1 cellular context compared by ENCODE assay signal in the genomic region with DNA sequence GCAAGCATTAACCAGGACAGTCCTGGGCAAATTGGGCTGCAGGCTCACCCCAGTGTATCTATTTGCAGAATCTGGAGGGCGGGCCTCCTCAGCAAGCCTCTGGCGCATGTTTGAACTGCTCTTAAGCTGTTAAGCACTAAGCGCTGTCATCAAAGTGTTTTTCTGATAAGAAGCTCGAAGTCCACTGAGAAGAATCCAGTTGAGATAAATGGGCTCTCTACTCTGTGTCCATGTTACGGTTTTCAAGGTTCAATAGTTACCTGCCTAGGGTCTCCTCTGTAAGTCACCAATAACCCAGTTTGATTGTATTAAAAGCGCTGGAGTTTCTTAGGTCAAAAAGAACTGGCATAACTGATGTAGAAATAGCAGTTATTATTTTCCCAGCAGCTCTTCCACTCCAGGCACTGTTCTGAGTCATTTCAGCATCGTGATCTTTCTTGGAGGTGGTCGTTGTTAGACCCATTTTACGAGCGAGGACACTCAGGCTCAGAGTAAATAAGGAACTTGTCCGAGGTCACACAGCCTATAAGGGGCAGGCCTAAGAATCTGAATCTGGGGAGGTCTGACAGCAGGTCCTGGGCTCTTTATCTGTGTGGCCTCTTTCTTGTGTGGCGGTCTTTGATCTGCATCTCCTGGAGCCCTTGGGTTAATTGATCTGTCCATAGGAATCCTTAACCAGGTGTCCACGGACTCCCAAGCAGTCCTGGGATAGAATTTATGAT.
A peak's percentile ranks its signal among the peaks of the same experiment; 100 is the strongest.
TF ChIP-seq lines count a peak whose summit lies in the region.

No MANE protein-coding gene starts in this region.

TF ChIP-seq in HepG2, 621 proteins besides CTCF, POLR2A, EP300 and RAD21 (continued from another document and continues in another):
- TF ChIP-seq, protein P1, sequence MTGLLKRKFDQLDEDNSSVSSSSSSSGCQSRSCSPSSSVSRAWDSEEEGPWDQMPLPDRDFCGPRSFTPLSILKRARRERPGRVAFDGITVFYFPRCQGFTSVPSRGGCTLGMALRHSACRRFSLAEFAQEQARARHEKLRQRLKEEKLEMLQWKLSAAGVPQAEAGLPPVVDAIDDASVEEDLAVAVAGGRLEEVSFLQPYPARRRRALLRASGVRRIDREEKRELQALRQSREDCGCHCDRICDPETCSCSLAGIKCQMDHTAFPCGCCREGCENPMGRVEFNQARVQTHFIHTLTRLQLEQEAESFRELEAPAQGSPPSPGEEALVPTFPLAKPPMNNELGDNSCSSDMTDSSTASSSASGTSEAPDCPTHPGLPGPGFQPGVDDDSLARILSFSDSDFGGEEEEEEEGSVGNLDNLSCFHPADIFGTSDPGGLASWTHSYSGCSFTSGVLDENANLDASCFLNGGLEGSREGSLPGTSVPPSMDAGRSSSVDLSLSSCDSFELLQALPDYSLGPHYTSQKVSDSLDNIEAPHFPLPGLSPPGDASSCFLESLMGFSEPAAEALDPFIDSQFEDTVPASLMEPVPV (CRISPR knock-in tag; IDR thresholded peaks at IDR 0.05) = peak; percentile 91
- peak; percentile 64; the same call in 1 of the 2 replicates for TF ChIP-seq TFDP2 (CRISPR knock-in tag; IDR thresholded peaks at IDR 0.05)
- TF ChIP-seq ZFP41 (CRISPR knock-in tag; IDR thresholded peaks at IDR 0.05; ENCODE audit: borderline replicate concordance) = no peak
- TF ChIP-seq PCBP2 (optimal IDR thresholded peaks at IDR 0.05; ENCODE audit: low read depth, low read length, poor library complexity, severe bottlenecking) = no peak
- no peak for TF ChIP-seq RFX3 (CRISPR knock-in tag; IDR thresholded peaks at IDR 0.05)
- TF ChIP-seq HMG20A (CRISPR knock-in tag; IDR thresholded peaks at IDR 0.05; ENCODE audit: borderline replicate concordance) = peak; percentile 98
- 0 out of 2 replicates have a peak, but pooled peaks have one; percentile 81 for TF ChIP-seq SNAPC4 (CRISPR knock-in tag; IDR thresholded peaks at IDR 0.05)
- peak; percentile 98 for TF ChIP-seq ZNF503 (CRISPR knock-in tag; IDR thresholded peaks at IDR 0.05)
- TF ChIP-seq, protein P2, sequence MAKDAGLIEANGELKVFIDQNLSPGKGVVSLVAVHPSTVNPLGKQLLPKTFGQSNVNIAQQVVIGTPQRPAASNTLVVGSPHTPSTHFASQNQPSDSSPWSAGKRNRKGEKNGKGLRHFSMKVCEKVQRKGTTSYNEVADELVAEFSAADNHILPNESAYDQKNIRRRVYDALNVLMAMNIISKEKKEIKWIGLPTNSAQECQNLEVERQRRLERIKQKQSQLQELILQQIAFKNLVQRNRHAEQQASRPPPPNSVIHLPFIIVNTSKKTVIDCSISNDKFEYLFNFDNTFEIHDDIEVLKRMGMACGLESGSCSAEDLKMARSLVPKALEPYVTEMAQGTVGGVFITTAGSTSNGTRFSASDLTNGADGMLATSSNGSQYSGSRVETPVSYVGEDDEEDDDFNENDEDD (CRISPR knock-in tag; IDR thresholded peaks at IDR 0.05; ENCODE audit: borderline replicate concordance) = peak; percentile 55; the same call in 1 of the 2 replicates
- no peak for TF ChIP-seq MATR3 (CRISPR knock-in tag; IDR thresholded peaks at IDR 0.05)
- no peak for TF ChIP-seq ZNF562 (CRISPR knock-in tag; IDR thresholded peaks at IDR 0.05; ENCODE audit: borderline replicate concordance)
- TF ChIP-seq PAF1 (CRISPR knock-in tag; IDR thresholded peaks at IDR 0.05) = no peak
- peak; percentile 35; the same call in 1 of the 2 replicates for TF ChIP-seq KMT2A (CRISPR knock-in tag; IDR thresholded peaks at IDR 0.05)
- peak; percentile 94 for TF ChIP-seq ARID2 (CRISPR knock-in tag; IDR thresholded peaks at IDR 0.05; ENCODE audit: borderline replicate concordance)
- peak; percentile 83; the same call in 1 of the 2 replicates for TF ChIP-seq STAT5B (CRISPR knock-in tag; IDR thresholded peaks at IDR 0.05)
- TF ChIP-seq NFE2L1 (CRISPR knock-in tag; IDR thresholded peaks at IDR 0.05; ENCODE audit: borderline replicate concordance) = no peak
- TF ChIP-seq ZNF547 (CRISPR knock-in tag; IDR thresholded peaks at IDR 0.05) = no peak; the same call in 1 of the 2 replicates
- TF ChIP-seq MXD4 (CRISPR knock-in tag; IDR thresholded peaks at IDR 0.05) = peak; percentile 65; the same call in 1 of the 2 replicates
- peak; percentile 100 for TF ChIP-seq ZBTB7B (CRISPR knock-in tag; IDR thresholded peaks at IDR 0.05)
- no peak for TF ChIP-seq ZZZ3 (CRISPR knock-in tag; IDR thresholded peaks at IDR 0.05; ENCODE audit: borderline replicate concordance)
- no peak for TF ChIP-seq ZNF282 (IDR thresholded peaks at IDR 0.05; ENCODE audit: partially characterized antibody)
- TF ChIP-seq RNF219 (CRISPR knock-in tag; IDR thresholded peaks at IDR 0.05) = no peak
- no peak for TF ChIP-seq NFE2L2 (IDR thresholded peaks at IDR 0.05; ENCODE audit: low read length)
- TF ChIP-seq, protein P3, sequence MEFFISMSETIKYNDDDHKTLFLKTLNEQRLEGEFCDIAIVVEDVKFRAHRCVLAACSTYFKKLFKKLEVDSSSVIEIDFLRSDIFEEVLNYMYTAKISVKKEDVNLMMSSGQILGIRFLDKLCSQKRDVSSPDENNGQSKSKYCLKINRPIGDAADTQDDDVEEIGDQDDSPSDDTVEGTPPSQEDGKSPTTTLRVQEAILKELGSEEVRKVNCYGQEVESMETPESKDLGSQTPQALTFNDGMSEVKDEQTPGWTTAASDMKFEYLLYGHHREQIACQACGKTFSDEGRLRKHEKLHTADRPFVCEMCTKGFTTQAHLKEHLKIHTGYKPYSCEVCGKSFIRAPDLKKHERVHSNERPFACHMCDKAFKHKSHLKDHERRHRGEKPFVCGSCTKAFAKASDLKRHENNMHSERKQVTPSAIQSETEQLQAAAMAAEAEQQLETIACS (CRISPR knock-in tag; IDR thresholded peaks at IDR 0.05) = no peak
- peak; percentile 41; the same call in 1 of the 2 replicates for TF ChIP-seq POLR2AphosphoS5 (IDR thresholded peaks at IDR 0.05; ENCODE audit: low read depth, low read length)
- no peak for TF ChIP-seq TP53 (CRISPR knock-in tag; conservative IDR thresholded peaks at IDR 0.05)
- TF ChIP-seq ZNF772 (CRISPR knock-in tag; IDR thresholded peaks at IDR 0.05) = no peak; the same call in 1 of the 2 replicates
- TF ChIP-seq KLF15 (CRISPR knock-in tag; IDR thresholded peaks at IDR 0.05; ENCODE audit: borderline replicate concordance) = no peak
- no peak for TF ChIP-seq SIN3A (IDR thresholded peaks at IDR 0.05; ENCODE audit: borderline replicate concordance, low read depth, low read length)
- TF ChIP-seq SP1 (IDR thresholded peaks at IDR 0.05) = no peak
- peak; percentile 39; the same call in 1 of the 2 replicates for TF ChIP-seq SP1 (CRISPR knock-in tag; IDR thresholded peaks at IDR 0.05)
- TF ChIP-seq ZNF468 (CRISPR knock-in tag; IDR thresholded peaks at IDR 0.05) = no peak
- TF ChIP-seq ZNF878 (CRISPR knock-in tag; IDR thresholded peaks at IDR 0.05) = peak; percentile 33; the same call in 1 of the 2 replicates
- TF ChIP-seq PAX8 (CRISPR knock-in tag; IDR thresholded peaks at IDR 0.05; ENCODE audit: borderline replicate concordance) = no peak
- TF ChIP-seq ZNF766 (CRISPR knock-in tag; IDR thresholded peaks at IDR 0.05; ENCODE audit: borderline replicate concordance) = no peak
- TF ChIP-seq REXO4 (CRISPR knock-in tag; IDR thresholded peaks at IDR 0.05; ENCODE audit: borderline replicate concordance) = no peak
- TF ChIP-seq, protein P4, sequence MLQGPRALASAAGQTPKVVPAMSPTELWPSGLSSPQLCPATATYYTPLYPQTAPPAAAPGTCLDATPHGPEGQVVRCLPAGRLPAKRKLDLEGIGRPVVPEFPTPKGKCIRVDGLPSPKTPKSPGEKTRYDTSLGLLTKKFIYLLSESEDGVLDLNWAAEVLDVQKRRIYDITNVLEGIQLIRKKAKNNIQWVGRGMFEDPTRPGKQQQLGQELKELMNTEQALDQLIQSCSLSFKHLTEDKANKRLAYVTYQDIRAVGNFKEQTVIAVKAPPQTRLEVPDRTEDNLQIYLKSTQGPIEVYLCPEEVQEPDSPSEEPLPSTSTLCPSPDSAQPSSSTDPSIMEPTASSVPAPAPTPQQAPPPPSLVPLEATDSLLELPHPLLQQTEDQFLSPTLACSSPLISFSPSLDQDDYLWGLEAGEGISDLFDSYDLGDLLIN (CRISPR knock-in tag; IDR thresholded peaks at IDR 0.05; ENCODE audit: borderline replicate concordance) = no peak
- TF ChIP-seq REL (CRISPR knock-in tag; conservative IDR thresholded peaks at IDR 0.05) = no peak
- TF ChIP-seq GTF3A (CRISPR knock-in tag; conservative IDR thresholded peaks at IDR 0.05) = peak; percentile 70; the same call in 1 of the 2 replicates
- TF ChIP-seq, protein P5, sequence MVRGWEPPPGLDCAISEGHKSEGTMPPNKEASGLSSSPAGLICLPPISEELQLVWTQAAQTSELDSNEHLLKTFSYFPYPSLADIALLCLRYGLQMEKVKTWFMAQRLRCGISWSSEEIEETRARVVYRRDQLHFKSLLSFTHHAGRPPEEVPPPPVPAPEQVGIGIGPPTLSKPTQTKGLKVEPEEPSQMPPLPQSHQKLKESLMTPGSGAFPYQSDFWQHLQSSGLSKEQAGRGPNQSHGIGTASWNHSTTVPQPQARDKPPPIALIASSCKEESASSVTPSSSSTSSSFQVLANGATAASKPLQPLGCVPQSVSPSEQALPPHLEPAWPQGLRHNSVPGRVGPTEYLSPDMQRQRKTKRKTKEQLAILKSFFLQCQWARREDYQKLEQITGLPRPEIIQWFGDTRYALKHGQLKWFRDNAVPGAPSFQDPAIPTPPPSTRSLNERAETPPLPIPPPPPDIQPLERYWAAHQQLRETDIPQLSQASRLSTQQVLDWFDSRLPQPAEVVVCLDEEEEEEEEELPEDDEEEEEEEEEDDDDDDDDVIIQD (CRISPR knock-in tag; IDR thresholded peaks at IDR 0.05; ENCODE audit: low read depth) = peak; percentile 89
